Comparison of ENCODE assay signal across 18 cellular contexts in the genomic region with DNA sequence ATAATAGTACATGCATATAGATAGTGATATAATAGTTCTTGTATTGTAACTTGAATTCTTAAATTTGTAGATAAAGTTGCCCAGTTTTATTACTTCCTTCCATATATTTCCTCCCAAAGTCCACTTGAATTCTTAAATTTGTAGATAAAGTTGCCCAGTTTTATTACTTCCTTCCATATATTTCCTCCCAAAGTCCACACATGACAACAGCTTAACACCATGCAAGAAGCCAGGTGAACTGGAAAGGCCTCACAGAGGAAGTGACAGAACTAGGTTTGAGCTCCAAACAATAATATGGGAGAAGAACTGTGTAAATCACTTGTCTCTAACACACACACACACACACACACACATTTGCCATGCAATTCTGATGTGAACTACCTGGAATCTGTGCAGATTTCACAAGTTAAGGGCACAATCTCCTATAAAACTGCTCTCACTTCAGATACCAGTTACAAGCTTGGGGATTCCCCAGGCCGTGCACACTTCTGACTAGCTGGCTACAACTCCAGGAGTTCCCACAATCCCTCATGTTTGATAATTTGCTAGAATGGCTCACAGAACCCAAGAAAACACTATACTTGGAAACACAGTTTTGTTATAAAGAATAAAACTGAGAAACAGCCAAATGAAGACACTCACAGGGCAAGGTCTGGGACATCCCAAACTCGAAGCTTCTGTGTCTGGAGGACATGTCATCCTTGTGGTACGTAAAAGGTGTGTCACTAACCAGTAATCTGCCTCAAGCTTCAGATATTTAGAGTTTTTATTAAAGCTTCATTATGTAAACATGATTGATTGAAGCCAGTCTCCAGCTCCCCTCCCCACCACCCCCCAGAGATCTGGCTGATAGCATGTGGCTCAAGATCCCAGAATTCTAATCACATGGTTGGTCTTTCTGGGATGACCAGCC. TPM values are rescaled to one million over a fixed set of nuclear protein-coding genes. Genes with fewer than 3 reads are reported as not detected.
A peak's percentile ranks its signal among the peaks of the same experiment; 100 is the strongest.
DNase-seq lines count a peak whose midpoint lies in the region; ATAC-seq and TF ChIP-seq lines count a peak whose summit lies in the region.
"Had no signal": no experiment of that assay in that cellular context is flagged by ENCODE, and none has a peak within 500 bp of the region (broad histone marks: within the 10 kb centered on the region; RNA-seq: fewer than 3 reads in every experiment).

No MANE protein-coding gene starts in this region.

- no peak overlapping the region for H3K4ac ChIP-seq in neuronal stem cell (ENCODE audit: low read length)

- no peak overlapping the region for H3K4me3 Mint-ChIP-seq in CD4-positive, alpha-beta memory T cell
- H3K4me3 Mint-ChIP-seq: CD8-positive, alpha-beta T cell; H9 had no signal

- H2AFZ ChIP-seq in neuronal stem cell (ENCODE audit: low read length): peak overlapping the region; percentile 2

- WGBS in neuronal stem cell (ENCODE audit: extremely low coverage in 2 of 2, insufficient read length in 2 of 2, insufficient replicate concordance in 1 of 2), 2 donors: no CpG with 5 or more reads among the region's 3 CpGs

- no peak overlapping the region for H4K91ac ChIP-seq in neuronal stem cell (ENCODE audit: low read depth, low read length, poor library complexity)

- no peak overlapping the region for H2BK120ac ChIP-seq in neuronal stem cell (ENCODE audit: low read depth, low read length)

- H3K9ac ChIP-seq in neuronal stem cell (ENCODE audit: low read depth, low read length, poor library complexity): no peak overlapping the region

- H3K27me3 Mint-ChIP-seq in CD4-positive, alpha-beta memory T cell: peaks cover 0 to 1% of the 10 kb centered on the region in 2 donors

- no peak overlapping the region for H3K23ac ChIP-seq in neuronal stem cell (ENCODE audit: low read depth, low read length, poor library complexity)

- no peaks in the 10 kb centered on the region for H3K36me3 ChIP-seq in neuronal stem cell (replicated peaks in 1 of 2; ENCODE audit: control insufficient read depth in 2 of 2, insufficient read depth in 2 of 2, low read length in 2 of 2)
- no peaks in the 10 kb centered on the region for H3K36me3 ChIP-seq in CD4-positive, alpha-beta memory T cell (ENCODE audit: insufficient read depth, low read length)

- intact Hi-C loops in CD4-positive, alpha-beta memory T cell (cut with micrococcal nuclease): no loop called here

- H4K8ac ChIP-seq in neuronal stem cell (ENCODE audit: low read depth, low read length): no peak overlapping the region

- POLR2A ChIA-PET in CD4-positive, alpha-beta memory T cell (lab: Charles Lee; ENCODE audit: partially characterized antibody): interaction anchor here (1.2 kb wide), 1 partner anchor 30 kb away, joined by 3 read pairs; the partner anchor contains the start of gene ERAP1

- H3K4me1 ChIP-seq in foreskin keratinocyte (no peaks in the 10 kb centered on the region), neuronal stem cell (ENCODE audit: control insufficient read depth in 2 of 2, insufficient read depth in 1 of 2, low read depth in 1 of 2, low read length in 2 of 2) (no peaks in the 10 kb centered on the region)
- no peaks in the 10 kb centered on the region for H3K4me1 ChIP-seq in CD4-positive, alpha-beta memory T cell (ENCODE audit: insufficient read depth, low read length)

- no peak overlapping the region for H3K27ac Mint-ChIP-seq in CD4-positive, alpha-beta memory T cell
- H3K27ac Mint-ChIP-seq: CD8-positive, alpha-beta T cell; H9 had no signal

- TF ChIP-seq CTCF in VCaP (conservative IDR thresholded peaks at IDR 0.05): no peak
- no peak for TF ChIP-seq CTCF in foreskin keratinocyte (conservative IDR thresholded peaks at IDR 0.05)

- no peak overlapping the region for H2BK5ac ChIP-seq in neuronal stem cell (ENCODE audit: low read length)

- H3K27ac ChIP-seq in VCaP: peak overlapping the region; percentile 39
- no peak overlapping the region for H3K27ac ChIP-seq in foreskin keratinocyte
- H3K27ac ChIP-seq in neuronal stem cell (replicated peaks; ENCODE audit: low read length): no peak overlapping the region
- H3K27ac ChIP-seq in CD4-positive, alpha-beta memory T cell (ENCODE audit: low read depth, low read length): no peak overlapping the region

- no peak overlapping the region for H2AK5ac ChIP-seq in neuronal stem cell (ENCODE audit: low read depth, low read length)

- H2BK12ac ChIP-seq in neuronal stem cell (ENCODE audit: low read length): no peak overlapping the region

- DNase-seq in foreskin keratinocyte: no peak
- DNase-seq in neuronal stem cell (ENCODE audit: low spot score): no peak
- no peak for DNase-seq in HCEC 1CT
- no peak for DNase-seq in CD4-positive, alpha-beta memory T cell
- DNase-seq in LoVo (ENCODE audit: low spot score): no peak
- no peak for DNase-seq in stimulated activated CD8-positive, alpha-beta memory T cell treated with anti-CD3 and anti-CD28 coated beads, Interleukin-4, amount 100 ng/mL, for 48 hours
- DNase-seq: CD8-positive, alpha-beta T cell; DND-41; GDM1; H9; NCI-H1436 treated with DMSO at 0.1 percent for 48 hours; NCI-H2081 treated with DMSO at 0.1 percent for 48 hours; NCI-H226; NCI-H526 treated with DMSO at 0.1 percent for 48 hours; NK-92 treated with Interleukin-12 subunit alpha and Interleukin-12 subunit beta, amount 100 ng/mL, for 24 hours had no signal

- H3K18ac ChIP-seq in neuronal stem cell (ENCODE audit: low read length): no peak overlapping the region

- peaks cover 0 to 4% (median 2%) of the 10 kb centered on the region in 4 donors for H3K4me1 Mint-ChIP-seq in CD4-positive, alpha-beta memory T cell

- CTCF ChIA-PET in CD4-positive, alpha-beta memory T cell (lab: Charles Lee; ENCODE audit: partially characterized antibody): no interaction called here

- no peaks in the 10 kb centered on the region for H3K36me3 Mint-ChIP-seq in CD4-positive, alpha-beta memory T cell
- H3K36me3 Mint-ChIP-seq: CD8-positive, alpha-beta T cell had no signal

- H3K27me3 ChIP-seq in foreskin keratinocyte: no peaks in the 10 kb centered on the region
- H3K27me3 ChIP-seq in neuronal stem cell (ENCODE audit: control insufficient read depth in 3 of 3, insufficient read depth in 3 of 3, low read depth in 1 of 3, low read length in 3 of 3): peaks cover 0 to 4% (median 0%) of the 10 kb centered on the region in 3 experiments
- no peaks in the 10 kb centered on the region for H3K27me3 ChIP-seq in CD4-positive, alpha-beta memory T cell (ENCODE audit: insufficient read depth, low read length)

- no peak overlapping the region for H3K4me3 ChIP-seq in neuronal stem cell (ENCODE audit: low read length in 2 of 2)
- no peak overlapping the region for H3K4me3 ChIP-seq in CD4-positive, alpha-beta memory T cell (ENCODE audit: low read length in 2 of 2)

- ATAC-seq in GM19463 (IDR thresholded peaks at IDR 0.05; ENCODE audit: unreplicated experiment): peak; percentile 24
- peak; percentile 70 for ATAC-seq in foreskin keratinocyte
- ATAC-seq: CD8-positive, alpha-beta T cell; HepG2 had no signal

- peaks cover 0 to 3% of the 10 kb centered on the region in 2 donors for H3K9me3 ChIP-seq in neuronal stem cell (replicated peaks in 1 of 2; ENCODE audit: control insufficient read depth in 2 of 2, insufficient read depth in 1 of 2, low read depth in 1 of 2, low read length in 2 of 2)
- no peaks in the 10 kb centered on the region for H3K9me3 ChIP-seq in CD4-positive, alpha-beta memory T cell (ENCODE audit: control insufficient read depth in 1 of 2, low read length in 2 of 2)

- H3K4me2 ChIP-seq in neuronal stem cell (ENCODE audit: insufficient read depth, low read length, poor library complexity, severe bottlenecking): no peak overlapping the region

- H3K79me1 ChIP-seq in neuronal stem cell (ENCODE audit: low read depth, low read length): no peaks in the 10 kb centered on the region

- H3K14ac ChIP-seq in neuronal stem cell (ENCODE audit: low read length): no peak overlapping the region

- no peaks in the 10 kb centered on the region for H3K9me3 Mint-ChIP-seq in CD4-positive, alpha-beta memory T cell
- H3K9me3 Mint-ChIP-seq: CD8-positive, alpha-beta T cell; H9 had no signal

- no peak overlapping the region for H2BK15ac ChIP-seq in neuronal stem cell (ENCODE audit: low read length)

RNA-seq across cellular contexts. Expression of gene ERAP1, which starts 31.0 kb away (rescaled TPM):
- 35.7 and 39.8 TPM in 2 replicates for total RNA-seq in foreskin keratinocyte
- 9.9 and 10.6 TPM in 2 replicates for polyA plus RNA-seq in foreskin keratinocyte
- 6.1 TPM for polyA plus RNA-seq in neuronal stem cell (2013, experiment 1 of 2)
- 7.0 TPM for polyA plus RNA-seq in neuronal stem cell (2013, experiment 2 of 2)
- 100 to 1,000 TPM; 158 to 176 TPM for total RNA-seq in CD4-positive, alpha-beta memory T cell
- 10 to 100 TPM; 51.3 to 58.9 TPM for polyA plus RNA-seq in CD4-positive, alpha-beta memory T cell

RNA-seq across cellular contexts. Expression of gene ERAP2, which starts 37.6 kb away (rescaled TPM):
- total RNA-seq in foreskin keratinocyte: 29.8 and 66.7 TPM in 2 replicates
- 11.6 and 23.3 TPM in 2 replicates for polyA plus RNA-seq in foreskin keratinocyte
- not detected for polyA plus RNA-seq in neuronal stem cell (2013, experiment 1 of 2)
- polyA plus RNA-seq in neuronal stem cell (2013, experiment 2 of 2): not detected
- 100 to 1,000 TPM; 107 to 112 TPM for total RNA-seq in CD4-positive, alpha-beta memory T cell
- polyA plus RNA-seq in CD4-positive, alpha-beta memory T cell: 100 to 1,000 TPM in 1 of 2 donors, 1 to 10 TPM in 1; 4.7 to 112 TPM
